ENCODE assay signal across 18 cellular contexts in the genomic region with DNA sequence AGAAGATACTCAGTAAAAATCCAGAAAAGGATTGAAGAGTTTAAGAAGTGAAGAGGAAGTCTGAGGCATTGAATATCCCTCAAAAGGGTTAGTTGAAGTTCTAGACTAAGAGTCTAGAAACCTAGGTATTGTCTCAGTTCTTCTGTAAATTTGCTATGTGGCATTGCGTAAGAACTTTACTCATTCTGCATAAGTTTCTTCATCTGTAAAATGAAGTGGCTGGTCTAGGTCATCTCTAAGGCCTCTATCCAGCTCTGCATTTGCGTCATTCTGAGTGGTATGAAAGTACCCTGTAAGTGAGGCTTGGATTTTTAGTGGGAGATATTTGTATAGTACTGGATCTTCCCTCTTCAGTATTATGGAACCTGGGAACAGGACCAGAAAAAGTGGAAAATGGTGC.
DNase-seq lines count a peak whose midpoint lies in the region; ATAC-seq and TF ChIP-seq lines count a peak whose summit lies in the region.
"Had no signal": no experiment of that assay in that cellular context is flagged by ENCODE, and none has a peak within 500 bp of the region (broad histone marks: within the 10 kb centered on the region; RNA-seq: fewer than 3 reads in every experiment).

No MANE protein-coding gene starts in this region.

- intact Hi-C loops in mammary epithelial cell (cut with micrococcal nuclease), result no loop called here
- intact Hi-C loops in left lung (cut with DNase I), result loop anchor here in 1 of 2 donors (10.0 kb wide), 1 partner anchor 92 kb away; no protein-coding TSS in a partner anchor

- TF ChIP-seq CTCF in NB4 (IDR thresholded peaks at IDR 0.05; ENCODE audit: low read depth, low read length) (no peak), mammary epithelial cell (conservative IDR thresholded peaks at IDR 0.05 in 1 of 2, IDR thresholded peaks at IDR 0.05 in 1 of 2; ENCODE audit: extremely low read depth in 1 of 2, insufficient read depth in 1 of 2, low read depth in 1 of 2, low read length in 2 of 2) (no peak), left lung (IDR thresholded peaks at IDR 0.05) (no peak), type B pancreatic cell (conservative IDR thresholded peaks at IDR 0.05) (no peak)

- H3K27ac Mint-ChIP-seq in type B pancreatic cell, result no peak overlapping the region
- H3K27ac Mint-ChIP-seq: nephron progenitor cell had no signal

- no peak overlapping the region for H3K27ac ChIP-seq in mammary epithelial cell (ENCODE audit: insufficient read depth, low read depth, low read length)
- no peak overlapping the region for H3K27ac ChIP-seq in left lung
- H3K27ac ChIP-seq: BLaER1 treated with 17β-estradiol and CSF1 and Interleukin-3, amounts not matched to agents 10 nM and 100 nM; dorsolateral prefrontal cortex; SJSA1 had no signal

- H4K20me1 ChIP-seq in mammary epithelial cell (ENCODE audit: insufficient read depth, low read length), result no peaks in the 10 kb centered on the region
- H4K20me1 ChIP-seq: BLaER1 treated with 17β-estradiol and CSF1 and Interleukin-3, amounts not matched to agents 10 nM and 100 nM had no signal

- H3K36me3 Mint-ChIP-seq in type B pancreatic cell, result peaks cover 4% of the 10 kb centered on the region

- dilution Hi-C loops in mammary epithelial cell (cut with HindIII; ENCODE audit: low sequenced_read_pairs), result no loop called here

- no peak overlapping the region for H3K4me2 ChIP-seq in mammary epithelial cell (ENCODE audit: insufficient read depth, low read depth, low read length)

- H3K27me3 ChIP-seq in mammary epithelial cell (ENCODE audit: insufficient read depth, low read length) (no peaks in the 10 kb centered on the region), left lung (no peaks in the 10 kb centered on the region)
- H3K27me3 ChIP-seq: BLaER1 treated with 17β-estradiol and CSF1 and Interleukin-3, amounts not matched to agents 10 nM and 100 nM; dorsolateral prefrontal cortex; SJSA1 had no signal

- peaks cover 11% of the 10 kb centered on the region for H3K4me1 ChIP-seq in mammary epithelial cell (ENCODE audit: insufficient read depth, low read length)
- peaks cover 0 to 6% of the 10 kb centered on the region in 2 donors for H3K4me1 ChIP-seq in left lung
- H3K4me1 ChIP-seq: SJSA1 had no signal

- BruUV-seq in mammary epithelial cell (replicated peaks; lab: Mats Ljungman, UMichigan), result no TSS peak

- H3K9me3 ChIP-seq in mammary epithelial cell (replicated peaks; ENCODE audit: insufficient read depth, low read length) (no peaks in the 10 kb centered on the region), left lung (no peaks in the 10 kb centered on the region)
- H3K9me3 ChIP-seq: BLaER1 treated with 17β-estradiol and CSF1 and Interleukin-3, amounts not matched to agents 10 nM and 100 nM; SJSA1 had no signal

- DNase-seq in EH (ENCODE audit: low read depth) (peak; percentile 39), NB4 (ENCODE audit: low read depth) (peak; percentile 44), mammary epithelial cell (peak; percentile 47), left lung (no peak), SK-N-DZ (ENCODE audit: low spot score) (no peak), dermis blood vessel endothelial cell (no peak), type B pancreatic cell (ENCODE audit: extremely low spot score, unreplicated experiment) (no peak)
- DNase-seq: activated CD4-positive, alpha-beta T cell treated with anti-CD3 and anti-CD28 coated beads for 48 hours; activated naive CD4-positive, alpha-beta T cell treated with Interleukin-2 at 50 U/mL for 16 hours; DMS53; dorsolateral prefrontal cortex; NCI-H1105; nephron progenitor cell; T1000 had no signal

- no peak overlapping the region for H3K9ac ChIP-seq in mammary epithelial cell (ENCODE audit: insufficient read depth, low read length)
- H3K9ac ChIP-seq: BLaER1 treated with 17β-estradiol and CSF1 and Interleukin-3, amounts not matched to agents 10 nM and 100 nM had no signal

- TF ChIP-seq POLR2A in NB4 (IDR thresholded peaks at IDR 0.05; ENCODE audit: extremely low read depth, insufficient read length), result no peak

- H3K79me2 ChIP-seq in mammary epithelial cell (ENCODE audit: insufficient read depth, low read length), result no peaks in the 10 kb centered on the region

- H3K27me3 Mint-ChIP-seq in type B pancreatic cell, result no peaks in the 10 kb centered on the region

- peaks cover 3% of the 10 kb centered on the region for H3K36me3 ChIP-seq in mammary epithelial cell (ENCODE audit: insufficient read depth, low read length)
- H3K36me3 ChIP-seq in left lung, result no peaks in the 10 kb centered on the region
- H3K36me3 ChIP-seq: BLaER1 treated with 17β-estradiol and CSF1 and Interleukin-3, amounts not matched to agents 10 nM and 100 nM; SJSA1 had no signal

- peaks cover 4% of the 10 kb centered on the region for H3K4me1 Mint-ChIP-seq in type B pancreatic cell (ENCODE audit: unreplicated experiment)
- H3K4me1 Mint-ChIP-seq: nephron progenitor cell had no signal

- peak; percentile 60 for ATAC-seq in left lung
- no peak for ATAC-seq in HG02885 (IDR thresholded peaks at IDR 0.05; ENCODE audit: poor library complexity, unreplicated experiment)

- in situ Hi-C loops in mammary epithelial cell (cut with MboI; ENCODE audit: low sequenced_read_pairs in 2 of 2), result no loop called here

- CTCF ChIA-PET in mammary epithelial cell (lab: Charles Lee; ENCODE audit: low non-redundant PET), result no interaction called here

- H3K4me3 ChIP-seq in NB4 (ENCODE audit: low read depth, low read length), result no peak overlapping the region
- H3K4me3 ChIP-seq in mammary epithelial cell (replicated peaks in 1 of 3; ENCODE audit: insufficient read depth in 1 of 3, low read depth in 2 of 3, low read length in 3 of 3), result no peak overlapping the region
- no peak overlapping the region for H3K4me3 ChIP-seq in left lung
- H3K4me3 ChIP-seq: BLaER1 treated with 17β-estradiol and CSF1 and Interleukin-3, amounts not matched to agents 10 nM and 100 nM; dorsolateral prefrontal cortex; lung; SJSA1 had no signal

- H2AFZ ChIP-seq in mammary epithelial cell (ENCODE audit: low read depth, low read length), result no peak overlapping the region

- 96% methylated on average over 2 of the region's 2 CpGs for WGBS in mammary epithelial cell (ENCODE audit: low coverage, missing lambda C conversion rate)

- no peaks in the 10 kb centered on the region for H3K9me3 Mint-ChIP-seq in type B pancreatic cell
- H3K9me3 Mint-ChIP-seq: nephron progenitor cell had no signal

- H3K4me3 Mint-ChIP-seq in type B pancreatic cell, result no peak overlapping the region
- H3K4me3 Mint-ChIP-seq: nephron progenitor cell had no signal

Comparison
In these comparisons a context has a peak if more than half of its experiments do, and no peak if none do; other contexts are left out.
1. DNase-seq: peak in EH (single experiment), NB4 (single experiment) and mammary epithelial cell (single experiment); none in left lung (0 of 2), SK-N-DZ (single experiment), dermis blood vessel endothelial cell (single experiment) and type B pancreatic cell (single experiment).